In genomic region chr13:27001705-27002104, GRCh38 we compare ENCODE assay signal across 19 cellular contexts.
A peak's percentile ranks its signal among the peaks of the same experiment; 100 is the strongest.
DNase-seq lines count a peak whose midpoint lies in the region; ATAC-seq and TF ChIP-seq lines count a peak whose summit lies in the region.
"Had no signal": no experiment of that assay in that cellular context is flagged by ENCODE, and none has a peak within 500 bp of the region (broad histone marks: within the 10 kb centered on the region; RNA-seq: fewer than 3 reads in every experiment).

No MANE protein-coding gene starts in this region.

- DNase-seq in NCI-H2029 treated with DMSO at 0.1 percent for 48 hours (lab: John Stamatoyannopoulos, UW) (peak; percentile 36), OCI-LY7 (ENCODE audit: low spot score) (peak; percentile 42), posterior vena cava (ENCODE audit: low spot score) (peak; percentile 49), coronary artery (ENCODE audit: low spot score) (no peak), testis (no peak), hepatocyte (ENCODE audit: low spot score) (no peak)
- DNase-seq: activated CD4-positive, alpha-beta T cell treated with anti-CD3 and anti-CD28 coated beads, Interleukin-2, amount 50 U/mL, for 4 hours; activated T-cell treated with anti-CD3 and anti-CD28 coated beads, Interleukin-2, amount 50 U/mL, for 24 hours; body of pancreas; cortex of kidney; foreskin keratinocyte; GF-D8; GOT3; NCI-H524 treated with DMSO at 0.1 percent for 48 hours; stimulated activated CD4-positive, alpha-beta T cell treated with anti-CD3 and anti-CD28 coated beads, Interleukin-2, amount 100 ng/mL, for 24 hours; substantia nigra had no signal

- CTCF ChIA-PET in OCI-LY7 (lab: Charles Lee; ENCODE audit: unreplicated experiment), result interaction anchor here (0.6 to 1.4 kb wide), 2 partner anchors 9 to 344 kb away, joined by 3 read pairs; no protein-coding TSS in a partner anchor

- TF ChIP-seq POLR2A in testis (IDR thresholded peaks at IDR 0.05), result no peak

- ATAC-seq in GM19328 (IDR thresholded peaks at IDR 0.05; ENCODE audit: unreplicated experiment), result no peak
- ATAC-seq: activated naive CD4-positive, alpha-beta T cell treated with anti-CD3 and anti-CD28 coated beads, Interleukin-2, amount 50 U/mL, for 72 hours; body of pancreas; foreskin keratinocyte had no signal

- H3K4me1 ChIP-seq in OCI-LY7 (ENCODE audit: insufficient read depth, low read length, poor library complexity, severe bottlenecking) (peaks cover 15% of the 10 kb centered on the region), testis (peaks cover 8% of the 10 kb centered on the region), hepatocyte (ENCODE audit: insufficient read depth) (peaks cover 9% of the 10 kb centered on the region)
- H3K4me1 ChIP-seq: foreskin keratinocyte had no signal

- H3K79me2 ChIP-seq in OCI-LY7 (ENCODE audit: insufficient read depth, low read depth, low read length) (no peaks in the 10 kb centered on the region), hepatocyte (no peaks in the 10 kb centered on the region)

- H3K9me3 ChIP-seq in OCI-LY7 (ENCODE audit: low read length) (no peaks in the 10 kb centered on the region), testis (no peaks in the 10 kb centered on the region), hepatocyte (ENCODE audit: low read depth) (no peaks in the 10 kb centered on the region)
- H3K9me3 ChIP-seq: body of pancreas had no signal

- H4K20me1 ChIP-seq in OCI-LY7 (ENCODE audit: insufficient read depth, low read length) (no peaks in the 10 kb centered on the region), hepatocyte (ENCODE audit: insufficient read depth, poor library complexity, severe bottlenecking) (no peaks in the 10 kb centered on the region)

- TF ChIP-seq CTCF in GM12872 (IDR thresholded peaks at IDR 0.05; ENCODE audit: insufficient read depth, low read depth, low read length) (0 out of 3 replicates have a peak, but pooled peaks have one; percentile 2), OCI-LY7 (conservative IDR thresholded peaks at IDR 0.05; ENCODE audit: low read length) (no peak), coronary artery (IDR thresholded peaks at IDR 0.05) (no peak), testis (IDR thresholded peaks at IDR 0.05) (no peak), hepatocyte (IDR thresholded peaks at IDR 0.05; ENCODE audit: poor library complexity) (no peak)

- intact Hi-C loops in OCI-LY7 (cut with micrococcal nuclease; ENCODE audit: unreplicated experiment), result no loop called here
- intact Hi-C loops in posterior vena cava (cut with DNase I), result no loop called here
- intact Hi-C loops in testis (cut with DNase I; ENCODE audit: low total_unique reads), result no loop called here

- POLR2A ChIA-PET in OCI-LY7 (lab: Charles Lee), result interaction anchor here (0.5 to 1.0 kb wide), 3 partner anchors 12 to 806 kb away, joined by 3 read pairs; no protein-coding TSS in a partner anchor

- H3K4me2 ChIP-seq in OCI-LY7 (ENCODE audit: low read length) (no peak overlapping the region), hepatocyte (no peak overlapping the region)

- 66 to 71% methylated on average over 6 of the region's 6 CpGs for WGBS in testis, 2 donors
- 80% methylated on average over 6 of the region's 6 CpGs for WGBS in hepatocyte (ENCODE audit: low lambda C conversion rate, missing lambda C conversion rate)

- H2AFZ ChIP-seq in OCI-LY7 (ENCODE audit: low read length) (no peak overlapping the region), hepatocyte (no peak overlapping the region)

- H3K27me3 ChIP-seq in testis, result no peaks in the 10 kb centered on the region
- H3K27me3 ChIP-seq in hepatocyte, result peaks cover 4% of the 10 kb centered on the region
- H3K27me3 ChIP-seq: body of pancreas had no signal

- BruUV-seq in OCI-LY7 (replicated peaks; lab: Mats Ljungman, UMichigan), result no TSS peak

- H3K27ac ChIP-seq in OCI-LY7 (ENCODE audit: low read depth, low read length, poor library complexity, severe bottlenecking) (no peak overlapping the region), coronary artery (no peak overlapping the region), testis (no peak overlapping the region), hepatocyte (no peak overlapping the region)
- H3K27ac ChIP-seq: body of pancreas, foreskin keratinocyte had no signal

- H3K36me3 ChIP-seq in OCI-LY7 (ENCODE audit: insufficient read depth, low read length) (no peaks in the 10 kb centered on the region), testis (ENCODE audit: low read depth, missing control alignments) (no peaks in the 10 kb centered on the region), hepatocyte (replicated peaks; ENCODE audit: insufficient read depth, low read depth) (no peaks in the 10 kb centered on the region)

- H3K9me2 ChIP-seq in OCI-LY7 (ENCODE audit: insufficient read depth, low read length) (no peaks in the 10 kb centered on the region), hepatocyte (replicated peaks; ENCODE audit: insufficient read depth) (no peaks in the 10 kb centered on the region)

- no peak overlapping the region for H3K4me3 ChIP-seq in OCI-LY7 (ENCODE audit: low read depth, low read length, poor library complexity, severe bottlenecking)
- H3K4me3 ChIP-seq in coronary artery, result no peak overlapping the region
- no peak overlapping the region for H3K4me3 ChIP-seq in testis
- no peak overlapping the region for H3K4me3 ChIP-seq in hepatocyte
- H3K4me3 ChIP-seq: body of pancreas had no signal

Comparison
In these comparisons a context has a peak if more than half of its experiments do, and no peak if none do; other contexts are left out.
1. DNase-seq: peak in NCI-H2029 treated with DMSO at 0.1 percent for 48 hours (single experiment), OCI-LY7 (single experiment) and posterior vena cava (single experiment); none in coronary artery (single experiment), testis (single experiment) and hepatocyte (single experiment).